Comparison of ENCODE assay signal across 1 cellular context in genomic region chr2:84251651-84252278, GRCh38.
TF ChIP-seq lines count a peak whose summit lies in the region.

No MANE protein-coding gene starts in this region.

TF ChIP-seq in HepG2, 621 proteins besides CTCF, POLR2A, EP300 and RAD21 (continued from another document):
- TF ChIP-seq DBP (CRISPR knock-in tag; IDR thresholded peaks at IDR 0.05; ENCODE audit: not compliant biosample characterization): no peak
- TF ChIP-seq SRSF9 (IDR thresholded peaks at IDR 0.05; ENCODE audit: borderline replicate concordance, insufficient read depth, low read depth, low read length, poor library complexity, severe bottlenecking): peak; percentile 93
- no peak for TF ChIP-seq NCOA2 (CRISPR knock-in tag; IDR thresholded peaks at IDR 0.05)
- TF ChIP-seq ZNF766 (CRISPR knock-in tag; IDR thresholded peaks at IDR 0.05; ENCODE audit: borderline replicate concordance): no peak
